Comparison of ENCODE assay signal across 8 cellular contexts in the genomic region with DNA sequence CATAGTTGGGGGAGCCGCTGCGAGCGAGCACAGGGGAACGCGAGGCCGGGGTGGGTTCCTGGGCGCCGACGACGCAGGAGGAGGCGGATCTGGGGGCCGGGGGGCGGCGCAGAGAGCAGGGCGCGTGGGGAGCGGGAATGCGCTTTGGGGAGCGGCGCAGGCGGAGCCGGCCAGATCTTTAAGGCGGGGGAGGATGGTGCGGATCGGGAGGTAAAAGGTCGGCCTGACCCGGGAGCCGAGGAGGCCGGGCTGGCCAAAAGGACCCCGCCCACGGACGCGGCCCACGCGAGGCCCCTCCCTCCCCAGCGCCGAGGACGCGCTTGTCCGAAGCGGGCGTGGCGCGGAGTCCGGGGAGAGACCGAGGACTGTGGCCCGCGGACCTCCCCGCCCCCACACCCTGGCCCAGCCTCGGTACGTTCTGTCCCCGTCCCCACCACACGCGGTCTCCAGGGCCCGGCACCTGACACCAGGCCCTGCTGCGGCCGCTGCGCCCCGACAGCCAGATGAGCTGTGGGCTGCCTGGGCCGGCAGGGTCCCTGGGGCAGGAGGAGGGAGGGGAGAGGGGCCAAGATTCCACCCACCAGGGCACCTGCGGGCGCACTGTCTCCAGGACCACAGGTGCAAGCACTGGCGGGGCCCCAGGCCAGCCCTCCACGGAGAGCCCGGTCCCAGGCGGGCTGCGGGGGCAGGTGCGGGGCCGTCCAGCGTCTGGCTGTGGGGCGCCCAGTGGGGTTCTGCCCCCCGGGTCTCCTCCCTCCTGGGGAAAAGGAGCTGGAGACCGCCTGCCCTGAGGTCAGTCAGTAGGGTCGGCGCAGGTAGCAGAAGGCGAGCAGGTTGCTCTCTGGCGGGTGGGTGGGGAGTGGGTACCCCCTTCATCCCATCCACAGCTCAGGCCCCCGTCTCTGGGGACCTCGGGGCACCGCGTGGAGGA. TPM values are rescaled to one million over a fixed set of nuclear protein-coding genes. Genes with fewer than 3 reads are reported as not detected.
A peak's percentile ranks its signal among the peaks of the same experiment; 100 is the strongest.
DNase-seq lines count a peak whose midpoint lies in the region; ATAC-seq and TF ChIP-seq lines count a peak whose summit lies in the region.

No MANE protein-coding gene starts in this region.

- no peaks in the 10 kb centered on the region for H3K79me2 ChIP-seq in fibroblast of lung (ENCODE audit: control insufficient read depth, insufficient read depth, low read length)

- peak overlapping the region; percentile 12 to 64 (median 44) for H3K4me3 ChIP-seq in fibroblast of lung (replicated peaks in 1 of 4; ENCODE audit: control extremely low read depth in 1 of 4, insufficient read depth in 1 of 4, low read depth in 3 of 4, low read length in 4 of 4)
- H3K4me3 ChIP-seq in testis, result peak overlapping the region; percentile 43 to 54

- H3K4me3 Mint-ChIP-seq in Calu3 (ENCODE audit: low read depth, unreplicated experiment), result peak overlapping the region; percentile 72
- H3K4me3 Mint-ChIP-seq in natural killer cell, result peak overlapping the region; percentile 76

- H3K9me3 Mint-ChIP-seq in Calu3 (ENCODE audit: low read depth, unreplicated experiment) (no peaks in the 10 kb centered on the region), natural killer cell (no peaks in the 10 kb centered on the region)

- peak overlapping the region; percentile 72 for H3K9ac ChIP-seq in fibroblast of lung (ENCODE audit: insufficient read depth, low read length)

- peaks cover 35% of the 10 kb centered on the region for H3K36me3 Mint-ChIP-seq in Calu3 (ENCODE audit: insufficient read depth, unreplicated experiment)
- H3K36me3 Mint-ChIP-seq in natural killer cell, result no peaks in the 10 kb centered on the region

- H3K27me3 ChIP-seq in fibroblast of lung (ENCODE audit: control insufficient read depth, insufficient read depth, low read length), result no peaks in the 10 kb centered on the region
- H3K27me3 ChIP-seq in testis, result no peaks in the 10 kb centered on the region

- CTCF ChIA-PET in Calu3 (lab: Charles Lee), result interaction anchor here (0.7 to 2.0 kb wide), 3 partner anchors 19 to 59 kb away, joined by 3 to 11 read pairs (median 3); no protein-coding TSS in a partner anchor

- H3K36me3 ChIP-seq in fibroblast of lung (ENCODE audit: control insufficient read depth, insufficient read depth, low read length) (no peaks in the 10 kb centered on the region), testis (ENCODE audit: low read depth, missing control alignments) (no peaks in the 10 kb centered on the region)

- H3K4me1 Mint-ChIP-seq in Calu3 (ENCODE audit: low read depth, unreplicated experiment) (peaks cover 20% of the 10 kb centered on the region), natural killer cell (peaks cover 9 to 28% of the 10 kb centered on the region in 2 donors)

- no peak for TF ChIP-seq POLR2A in testis (IDR thresholded peaks at IDR 0.05)

- DNase-seq in Calu3 (peak; percentile 72), activated T-cell treated with anti-CD3 and anti-CD28 coated beads for 24 hours (ENCODE audit: low read depth) (peak; percentile 71), fibroblast of lung (ENCODE audit: low read depth in 2 of 2) (peak; percentile 24 to 72), natural killer cell (no peak), testis (peak; percentile 84)

- TF ChIP-seq EP300 in Ishikawa (IDR thresholded peaks at IDR 0.05; ENCODE audit: borderline replicate concordance), result 0 out of 2 replicates have a peak, but pooled peaks have one; percentile 23

- H2AFZ ChIP-seq in fibroblast of lung (ENCODE audit: low read length), result no peak overlapping the region

- H3K27me3 Mint-ChIP-seq in Calu3 (ENCODE audit: unreplicated experiment), result no peaks in the 10 kb centered on the region
- peaks cover 0 to 3% of the 10 kb centered on the region in 2 donors for H3K27me3 Mint-ChIP-seq in natural killer cell (ENCODE audit: low read depth in 2 of 2)

- no peak for TF ChIP-seq RAD21 in Ishikawa (IDR thresholded peaks at IDR 0.05; ENCODE audit: low read depth)

- intact Hi-C loops in Calu3 (cut with micrococcal nuclease; ENCODE audit: unreplicated experiment), result loop anchor here (10.0 kb wide), 1 partner anchor 53 kb away; no protein-coding TSS in a partner anchor
- intact Hi-C loops in natural killer cell (cut with micrococcal nuclease), result loop anchor here (5.0 kb wide), 1 partner anchor 39 kb away; no protein-coding TSS in a partner anchor
- intact Hi-C loops in testis (cut with DNase I; ENCODE audit: low total_unique reads), result no loop called here

- TF ChIP-seq CTCF in Calu3 (IDR thresholded peaks at IDR 0.05; ENCODE audit: unreplicated experiment), result no peak
- TF ChIP-seq CTCF in fibroblast of lung (conservative IDR thresholded peaks at IDR 0.05 in 1 of 2, IDR thresholded peaks at IDR 0.05 in 1 of 2; ENCODE audit: low read depth in 1 of 2, low read length in 2 of 2), result no peak
- TF ChIP-seq CTCF in natural killer cell (IDR thresholded peaks at IDR 0.05), result no peak
- TF ChIP-seq CTCF in testis (IDR thresholded peaks at IDR 0.05), result no peak

- H4K20me1 ChIP-seq in fibroblast of lung (ENCODE audit: control insufficient read depth, extremely low read depth, insufficient read depth, low read length), result no peaks in the 10 kb centered on the region

- H3K27ac Mint-ChIP-seq in Calu3 (ENCODE audit: unreplicated experiment) (peak overlapping the region; percentile 87), natural killer cell (peak overlapping the region; percentile 76 to 95)

- 0 to 9% methylated on average over 2 to 61 of the region's 81 CpGs for WGBS in testis, 2 donors

- H3K4me2 ChIP-seq in fibroblast of lung (ENCODE audit: extremely low read depth, insufficient read depth, low read length), result peak overlapping the region; percentile 90

- peak; percentile 14 for ATAC-seq in GM21515 (IDR thresholded peaks at IDR 0.05; ENCODE audit: unreplicated experiment)
- ATAC-seq in natural killer cell, result peak; percentile 49 to 71 (median 56)
- ATAC-seq in HG03565 (IDR thresholded peaks at IDR 0.05; ENCODE audit: unreplicated experiment), result no peak

- BruUV-seq in Calu3 (replicated peaks; lab: Mats Ljungman, UMichigan), result TSS peak; percentile 36

- H3K9me3 ChIP-seq in fibroblast of lung (ENCODE audit: control insufficient read depth, insufficient read depth, low read depth, low read length) (no peaks in the 10 kb centered on the region), testis (no peaks in the 10 kb centered on the region)

- H3K4me1 ChIP-seq in fibroblast of lung (ENCODE audit: control insufficient read depth, extremely low read depth, insufficient read depth, low read length) (peaks cover 24% of the 10 kb centered on the region), testis (peaks cover 37% of the 10 kb centered on the region)

- H3K27ac ChIP-seq in fibroblast of lung (ENCODE audit: insufficient read depth, low read length) (peak overlapping the region; percentile 91), testis (peak overlapping the region; percentile 73 to 84)

RNA-seq across cellular contexts. Expression of gene PIM3, which starts 10.9 kb away (rescaled TPM):
- total RNA-seq in Calu3 (2022), result 86.3 and 97.3 TPM in 2 replicates
- 40.1 and 47.7 TPM in 2 replicates for total RNA-seq in fibroblast of lung
- polyA plus RNA-seq in fibroblast of lung, result 6.8 and 8.0 TPM in 2 replicates
- 14.3 and 19.7 TPM in 2 replicates for polyA plus RNA-seq in fibroblast of lung (2012)
- polyA minus RNA-seq in fibroblast of lung (ENCODE audit: low replicate concordance), result 4.2 and 8.5 TPM in 2 replicates
- total RNA-seq in natural killer cell, result 100 to 1,000 TPM; 107 to 130 (median 129) TPM
- 10 to 100 TPM; 68.2 to 89.9 TPM for total RNA-seq in testis
- polyA plus RNA-seq in testis (ENCODE audit: insufficient read depth, low read depth, low replicate concordance), result 50.8 TPM

RNA-seq across cellular contexts. Expression of gene IL17REL, which starts 41.1 kb away (rescaled TPM):
- total RNA-seq in Calu3 (2022) (not detected in 2 replicates), fibroblast of lung (under 0.01 TPM in 1 of 2 replicates, not detected in the other), natural killer cell (not detected), testis (under 1 TPM; 0.25 to 0.55 TPM)
- polyA plus RNA-seq in fibroblast of lung (not detected in 2 replicates), testis (ENCODE audit: insufficient read depth, low read depth, low replicate concordance) (0.30 TPM)
- polyA plus RNA-seq in fibroblast of lung (2012), result not detected in 2 replicates
- polyA minus RNA-seq in fibroblast of lung (ENCODE audit: low replicate concordance), result not detected in 2 replicates

RNA-seq across cellular contexts. Expression of gene CRELD2, which starts 53.1 kb away (rescaled TPM):
- total RNA-seq in Calu3 (2022), result 57.8 and 64.6 TPM in 2 replicates
- 41.3 and 56.6 TPM in 2 replicates for total RNA-seq in fibroblast of lung
- 45.3 and 50.9 TPM in 2 replicates for polyA plus RNA-seq in fibroblast of lung
- polyA plus RNA-seq in fibroblast of lung (2012), result 55.8 and 68.2 TPM in 2 replicates
- polyA minus RNA-seq in fibroblast of lung (ENCODE audit: low replicate concordance), result 6.0 and 12.3 TPM in 2 replicates
- total RNA-seq in natural killer cell, result 10 to 100 TPM; 45.1 to 69.8 (median 48.5) TPM
- total RNA-seq in testis, result 10 to 100 TPM; 57.9 to 64.2 TPM
- polyA plus RNA-seq in testis (ENCODE audit: insufficient read depth, low read depth, low replicate concordance), result 58.3 TPM

RNA-seq across cellular contexts. Expression of gene ALG12, which starts 53.3 kb away (rescaled TPM):
- total RNA-seq in Calu3 (2022), result 25.4 and 27.0 TPM in 2 replicates
- total RNA-seq in fibroblast of lung, result 19.0 and 21.3 TPM in 2 replicates
- 9.6 and 10.5 TPM in 2 replicates for polyA plus RNA-seq in fibroblast of lung
- 16.4 and 16.8 TPM in 2 replicates for polyA plus RNA-seq in fibroblast of lung (2012)
- polyA minus RNA-seq in fibroblast of lung (ENCODE audit: low replicate concordance), result 18.8 and 19.1 TPM in 2 replicates
- total RNA-seq in natural killer cell, result 10 to 100 TPM; 17.2 to 22.7 (median 19.2) TPM
- 10 to 100 TPM; 11.9 to 18.3 TPM for total RNA-seq in testis
- polyA plus RNA-seq in testis (ENCODE audit: insufficient read depth, low read depth, low replicate concordance), result 10.6 TPM
